Comparison of ENCODE assay signal across 14 cellular contexts in genomic region chr6:109513571-109514071, GRCh38. TPM values are rescaled to one million over a fixed set of nuclear protein-coding genes. Genes with fewer than 3 reads are reported as not detected.
DNase-seq lines count a peak whose midpoint lies in the region; TF ChIP-seq lines count a peak whose summit lies in the region.
"Had no signal": no experiment of that assay in that cellular context is flagged by ENCODE, and none has a peak within 500 bp of the region (broad histone marks: within the 10 kb centered on the region; RNA-seq: fewer than 3 reads in every experiment).

No MANE protein-coding gene starts in this region.

- H3K27me3 ChIP-seq in NT2/D1 (ENCODE audit: insufficient read depth, insufficient read length): no peaks in the 10 kb centered on the region
- H3K27me3 ChIP-seq: dorsolateral prefrontal cortex had no signal

- H3K36me3 ChIP-seq in NT2/D1 (ENCODE audit: insufficient read depth, insufficient read length, low read length): no peaks in the 10 kb centered on the region

- no peaks in the 10 kb centered on the region for H3K27me3 Mint-ChIP-seq in endothelial cell (ENCODE audit: unreplicated experiment)
- H3K27me3 Mint-ChIP-seq: T-cell had no signal

- H3K9me3 Mint-ChIP-seq in endothelial cell (ENCODE audit: unreplicated experiment): no peaks in the 10 kb centered on the region
- H3K9me3 Mint-ChIP-seq: T-cell had no signal

- peaks cover 3% of the 10 kb centered on the region for H3K36me3 Mint-ChIP-seq in endothelial cell (ENCODE audit: low read depth, unreplicated experiment)
- H3K36me3 Mint-ChIP-seq: T-cell had no signal

- no peak overlapping the region for H3K9ac ChIP-seq in NT2/D1 (ENCODE audit: insufficient read length, low read depth)

- peak; percentile 53 for DNase-seq in EL
- DNase-seq in NT2/D1 (ENCODE audit: low read depth, low spot score): peak; percentile 75
- DNase-seq in endothelial cell (ENCODE audit: low spot score): no peak
- peak; percentile 55 for DNase-seq in non-pigmented ciliary epithelial cell (ENCODE audit: low read depth)
- DNase-seq in NCI-H446 treated with DMSO at 0.1 percent for 48 hours (lab: John Stamatoyannopoulos, UW): no peak
- DNase-seq in activated gamma-delta T cell treated with Interleukin-2 at 50 U/mL for 16 hours: no peak
- no peak for DNase-seq in amygdala (lab: John Stamatoyannopoulos, UW)
- DNase-seq in amniotic stem cell (lab: John Stamatoyannopoulos, UW): no peak
- DNase-seq: activated CD4-positive, alpha-beta T cell treated with anti-CD3 and anti-CD28 coated beads, Interleukin-2, amount 50 U/mL, for 48 hours; activated naive CD4-positive, alpha-beta T cell treated with anti-CD3 and anti-CD28 coated beads, Interleukin-2, amount 50 U/mL, for 16 hours; dorsolateral prefrontal cortex; NCI-H1436 treated with DMSO at 0.1 percent for 48 hours; NCI-H82; T-cell had no signal

- H3K4me3 ChIP-seq in NT2/D1 (ENCODE audit: insufficient read length, low read depth): no peak overlapping the region
- H3K4me3 ChIP-seq: dorsolateral prefrontal cortex had no signal

- H3K4me1 ChIP-seq in NT2/D1 (ENCODE audit: insufficient read depth, insufficient read length): peaks cover under 1% of the 10 kb centered on the region

- TF ChIP-seq CTCF in endothelial cell (IDR thresholded peaks at IDR 0.05; ENCODE audit: unreplicated experiment): no peak

- H3K27ac Mint-ChIP-seq in endothelial cell (ENCODE audit: unreplicated experiment): peak overlapping the region; percentile 1
- H3K27ac Mint-ChIP-seq: T-cell had no signal

- H3K9me3 ChIP-seq in NT2/D1 (ENCODE audit: insufficient read depth, low read length): peaks cover 30% of the 10 kb centered on the region

- peaks cover 4% of the 10 kb centered on the region for H3K4me1 Mint-ChIP-seq in endothelial cell (ENCODE audit: unreplicated experiment)

- H3K4me3 Mint-ChIP-seq in endothelial cell (ENCODE audit: unreplicated experiment): no peak overlapping the region
- H3K4me3 Mint-ChIP-seq: T-cell had no signal

RNA-seq across cellular contexts. Expression of gene ZBTB24, which starts 30.6 kb away (rescaled TPM):
- 5.1 TPM for total RNA-seq in endothelial cell (ENCODE audit: unreplicated experiment)

RNA-seq across cellular contexts. Expression of gene MICAL1, which starts 58.0 kb away (rescaled TPM):
- total RNA-seq in endothelial cell (ENCODE audit: unreplicated experiment): 19.9 TPM

Comparison
In these comparisons a context has a peak if more than half of its experiments do, and no peak if none do; other contexts are left out.
1. DNase-seq: peak in EL (single experiment), NT2/D1 (single experiment) and non-pigmented ciliary epithelial cell (single experiment); none in endothelial cell (single experiment), NCI-H446 treated with DMSO at 0.1 percent for 48 hours (single experiment), activated gamma-delta T cell treated with Interleukin-2 at 50 U/mL for 16 hours (single experiment), amygdala (0 of 56) and amniotic stem cell (single experiment).